Comparison of ENCODE assay signal across 8 cellular contexts in genomic region chr18:32469190-32469611, GRCh38. TPM values are rescaled to one million over a fixed set of nuclear protein-coding genes. Genes with fewer than 3 reads are reported as not detected.
A peak's percentile ranks its signal among the peaks of the same experiment; 100 is the strongest.
DNase-seq lines count a peak whose midpoint lies in the region; TF ChIP-seq lines count a peak whose summit lies in the region.

No MANE protein-coding gene starts in this region.

- H3K27me3 ChIP-seq in BLaER1 (peaks cover 10% of the 10 kb centered on the region), HUES48 (ENCODE audit: control insufficient read depth, insufficient read depth, low read length) (peaks cover 37% of the 10 kb centered on the region), SJSA1 (replicated peaks) (peaks cover 9% of the 10 kb centered on the region)

- H4K20me1 ChIP-seq in BLaER1 = no peaks in the 10 kb centered on the region

- peak; percentile 50 for TF ChIP-seq CTCF in epithelial cell of proximal tubule (conservative IDR thresholded peaks at IDR 0.05; ENCODE audit: low read depth, low read length)

- H3K4me3 ChIP-seq in BLaER1 (peak overlapping the region; percentile 91), HUES48 (ENCODE audit: low read depth, low read length) (peak overlapping the region; percentile 83), SJSA1 (peak overlapping the region; percentile 90), epithelial cell of proximal tubule (ENCODE audit: low read depth, low read length) (peak overlapping the region; percentile 74)

- H3K27ac ChIP-seq in BLaER1 (no peak overlapping the region), HUES48 (ENCODE audit: low read depth, low read length) (no peak overlapping the region), SJSA1 (no peak overlapping the region)

- H3K4me1 ChIP-seq in BLaER1 = peaks cover 20% of the 10 kb centered on the region
- H3K4me1 ChIP-seq in HUES48 (ENCODE audit: control insufficient read depth, insufficient read depth, low read length) = peaks cover 30% of the 10 kb centered on the region
- peaks cover 17% of the 10 kb centered on the region for H3K4me1 ChIP-seq in SJSA1 (replicated peaks)

- no peaks in the 10 kb centered on the region for H3K9me3 ChIP-seq in BLaER1
- H3K9me3 ChIP-seq in HUES48 (ENCODE audit: control insufficient read depth, insufficient read depth, low read length) = no peaks in the 10 kb centered on the region
- no peaks in the 10 kb centered on the region for H3K9me3 ChIP-seq in SJSA1 (replicated peaks)

- H3K4me2 ChIP-seq in BLaER1 = peak overlapping the region; percentile 85

- H3K9ac ChIP-seq in BLaER1 (no peak overlapping the region), HUES48 (ENCODE audit: low read depth, low read length) (no peak overlapping the region)

- H3K36me3 ChIP-seq in BLaER1 = no peaks in the 10 kb centered on the region
- H3K36me3 ChIP-seq in HUES48 (ENCODE audit: control insufficient read depth, insufficient read depth, low read length) = no peaks in the 10 kb centered on the region
- H3K36me3 ChIP-seq in SJSA1 = no peaks in the 10 kb centered on the region

- DNase-seq in SJSA1 (ENCODE audit: low read depth in 1 of 2, low spot score in 2 of 2) (peak; percentile 30 to 42), epithelial cell of proximal tubule (ENCODE audit: low read depth) (no peak), middle frontal gyrus (ENCODE audit: extremely low spot score, low spot score) (peak; percentile 29), ureter (ENCODE audit: low spot score) (peak; percentile 54), KG1 (lab: John Stamatoyannopoulos, UW) (no peak), activated gamma-delta T cell (lab: John Stamatoyannopoulos, UW) (no peak)

RNA-seq across cellular contexts. Expression of gene GAREM1, which starts 1.5 kb away (rescaled TPM):
- 2.9 and 5.1 TPM in 2 replicates for total RNA-seq in SJSA1 (2014; rRNA removed; shearing (Covaris generic))
- total RNA-seq in epithelial cell of proximal tubule = 2.0 and 3.1 TPM in 2 replicates
- total RNA-seq in ureter = 26.8 TPM

Comparison
In these comparisons a context has a peak if more than half of its experiments do, and no peak if none do; other contexts are left out.
1. DNase-seq: peak in SJSA1 (2 of 2), middle frontal gyrus (single experiment) and ureter (single experiment); none in epithelial cell of proximal tubule (single experiment), KG1 (single experiment) and activated gamma-delta T cell (single experiment).
2. Peak in every context shown above with its lines, with median percentiles within 50 percentile points of each other: H3K4me3 ChIP-seq.